ENCODE assay signal across 8 cellular contexts in the genomic region with DNA sequence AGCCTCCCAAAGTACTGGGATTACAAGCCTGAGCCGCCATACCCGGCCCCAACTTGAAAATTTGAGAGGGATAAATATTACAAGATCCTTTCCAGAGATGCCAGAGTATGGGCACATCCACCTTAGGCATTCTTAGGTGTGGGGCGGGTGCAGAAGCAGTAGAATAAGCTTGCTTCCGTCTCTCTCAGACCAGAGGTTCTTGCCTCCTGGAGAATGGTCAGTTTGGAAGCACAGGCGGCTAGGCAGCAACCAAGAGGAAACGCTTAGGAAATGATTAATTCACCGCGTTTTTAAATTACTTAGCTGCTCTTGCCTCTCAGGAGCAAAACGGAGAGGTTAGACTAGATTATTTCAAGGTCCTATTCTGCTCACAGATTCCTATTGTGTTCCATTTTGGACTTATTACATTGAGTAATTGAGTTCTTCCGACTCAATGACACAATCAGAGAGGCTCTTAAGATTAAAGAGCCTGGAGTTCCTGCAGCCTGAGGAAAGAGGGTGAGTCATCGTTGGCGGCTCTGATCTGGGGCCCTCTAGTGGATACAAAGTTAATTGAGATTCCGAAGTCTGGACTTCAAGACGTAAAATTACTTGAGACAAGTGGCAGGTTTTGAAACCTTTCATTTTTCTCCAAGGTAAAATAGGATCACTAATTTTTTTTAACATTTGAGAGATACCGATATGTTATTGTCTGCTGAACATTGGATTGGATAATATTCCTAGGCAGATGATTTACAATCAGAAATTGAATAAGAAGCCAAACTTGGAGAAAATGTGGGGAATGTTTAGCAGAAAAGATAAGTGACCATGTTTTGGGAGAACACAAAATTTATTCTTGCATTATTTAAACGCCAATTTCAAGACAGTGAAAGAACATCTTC. TPM values are rescaled to one million over a fixed set of nuclear protein-coding genes. Genes with fewer than 3 reads are reported as not detected.
DNase-seq lines count a peak whose midpoint lies in the region; ATAC-seq and TF ChIP-seq lines count a peak whose summit lies in the region.

No MANE protein-coding gene starts in this region.

- H3K27me3 ChIP-seq in RWPE2 (ENCODE audit: insufficient read depth, poor library complexity, severe bottlenecking) (no peaks in the 10 kb centered on the region), thyroid gland (no peaks in the 10 kb centered on the region)

- intact Hi-C loops in thyroid gland (cut with DNase I) = no loop called here

- peak; percentile 88 for ATAC-seq in RWPE2 (ENCODE audit: low read depth)

- in situ Hi-C loops in KBM-7 (cut with MboI; ENCODE audit: low pct_unique_long_range_greater_than_20kb, low sequenced_read_pairs) = no loop called here

- H3K4me3 ChIP-seq in RWPE2 (ENCODE audit: severe bottlenecking) = no peak overlapping the region
- H3K4me3 ChIP-seq in thyroid gland (replicated peaks in 1 of 3) = no peak overlapping the region

- no peak for TF ChIP-seq POLR2A in thyroid gland (IDR thresholded peaks at IDR 0.05)

- TF ChIP-seq CTCF in RWPE2 (IDR thresholded peaks at IDR 0.05; ENCODE audit: poor library complexity, severe bottlenecking) = peak; percentile 89
- TF ChIP-seq CTCF in thyroid gland (IDR thresholded peaks at IDR 0.05) = peak in 5 of 6 experiments; percentile 50 to 73 (median 71)

- H3K27ac ChIP-seq in RWPE2 (ENCODE audit: poor library complexity, severe bottlenecking) = no peak overlapping the region
- H3K27ac ChIP-seq in thyroid gland = peak overlapping the region in 1 of 3 donors; percentile 25

- no peaks in the 10 kb centered on the region for H3K4me1 ChIP-seq in RWPE2 (ENCODE audit: insufficient read depth, poor library complexity, severe bottlenecking)
- peaks cover 0 to 8% of the 10 kb centered on the region in 2 donors for H3K4me1 ChIP-seq in thyroid gland

- peak; percentile 17 to 25 for DNase-seq in activated CD8-positive, alpha-beta memory T cell treated with anti-CD3 and anti-CD28 coated beads for 1 hour (ENCODE audit: extremely low read depth in 1 of 2, low read depth in 1 of 2)
- no peak for DNase-seq in activated CD8-positive, alpha-beta memory T cell treated with anti-CD3 and anti-CD28 coated beads for 24 hours
- peak; percentile 84 for DNase-seq in KBM-7
- no peak for DNase-seq in RWPE2 (ENCODE audit: low spot score)
- DNase-seq in activated naive CD4-positive, alpha-beta T cell treated with Interleukin-2 at 50 U/mL for 16 hours = peak; percentile 44
- DNase-seq in germinal center (ENCODE audit: low spot score) = peak; percentile 44
- DNase-seq in occipital lobe (lab: John Stamatoyannopoulos, UW) = peak; percentile 10
- peak; percentile 71 to 73 for DNase-seq in thyroid gland

- WGBS in thyroid gland, 2 donors = 25 to 35% methylated on average over 16 of the region's 16 CpGs

- no peaks in the 10 kb centered on the region for H3K36me3 ChIP-seq in RWPE2 (ENCODE audit: low read depth)
- H3K36me3 ChIP-seq in thyroid gland = no peaks in the 10 kb centered on the region

- H3K9me3 ChIP-seq in RWPE2 (ENCODE audit: severe bottlenecking) (no peaks in the 10 kb centered on the region), thyroid gland (no peaks in the 10 kb centered on the region)

RNA-seq across cellular contexts. Expression of a gene that starts 5.8 kb away (rescaled TPM):
- total RNA-seq in occipital lobe (0.16 TPM), thyroid gland (under 1 TPM in 1 of 4 donors, not detected in 3; under 0.01 TPM)

Comparison
In these comparisons a context has a peak if more than half of its experiments do, and no peak if none do; other contexts are left out.
1. DNase-seq: peak in activated CD8-positive, alpha-beta memory T cell treated with anti-CD3 and anti-CD28 coated beads for 1 hour (2 of 2), KBM-7 (single experiment), activated naive CD4-positive, alpha-beta T cell treated with Interleukin-2 at 50 U/mL for 16 hours (single experiment), germinal center (single experiment), occipital lobe (single experiment) and thyroid gland (2 of 2); none in activated CD8-positive, alpha-beta memory T cell treated with anti-CD3 and anti-CD28 coated beads for 24 hours (single experiment) and RWPE2 (single experiment).